ENCODE assay signal across 1 cellular context in genomic region chr15:72155635-72156616, GRCh38.
TF ChIP-seq lines count a peak whose summit lies in the region.

No MANE protein-coding gene starts in this region.

TF ChIP-seq in GM23338, 12 proteins besides CTCF, POLR2A, EP300 and RAD21 (continued from another document):
- TF ChIP-seq, protein P1, sequence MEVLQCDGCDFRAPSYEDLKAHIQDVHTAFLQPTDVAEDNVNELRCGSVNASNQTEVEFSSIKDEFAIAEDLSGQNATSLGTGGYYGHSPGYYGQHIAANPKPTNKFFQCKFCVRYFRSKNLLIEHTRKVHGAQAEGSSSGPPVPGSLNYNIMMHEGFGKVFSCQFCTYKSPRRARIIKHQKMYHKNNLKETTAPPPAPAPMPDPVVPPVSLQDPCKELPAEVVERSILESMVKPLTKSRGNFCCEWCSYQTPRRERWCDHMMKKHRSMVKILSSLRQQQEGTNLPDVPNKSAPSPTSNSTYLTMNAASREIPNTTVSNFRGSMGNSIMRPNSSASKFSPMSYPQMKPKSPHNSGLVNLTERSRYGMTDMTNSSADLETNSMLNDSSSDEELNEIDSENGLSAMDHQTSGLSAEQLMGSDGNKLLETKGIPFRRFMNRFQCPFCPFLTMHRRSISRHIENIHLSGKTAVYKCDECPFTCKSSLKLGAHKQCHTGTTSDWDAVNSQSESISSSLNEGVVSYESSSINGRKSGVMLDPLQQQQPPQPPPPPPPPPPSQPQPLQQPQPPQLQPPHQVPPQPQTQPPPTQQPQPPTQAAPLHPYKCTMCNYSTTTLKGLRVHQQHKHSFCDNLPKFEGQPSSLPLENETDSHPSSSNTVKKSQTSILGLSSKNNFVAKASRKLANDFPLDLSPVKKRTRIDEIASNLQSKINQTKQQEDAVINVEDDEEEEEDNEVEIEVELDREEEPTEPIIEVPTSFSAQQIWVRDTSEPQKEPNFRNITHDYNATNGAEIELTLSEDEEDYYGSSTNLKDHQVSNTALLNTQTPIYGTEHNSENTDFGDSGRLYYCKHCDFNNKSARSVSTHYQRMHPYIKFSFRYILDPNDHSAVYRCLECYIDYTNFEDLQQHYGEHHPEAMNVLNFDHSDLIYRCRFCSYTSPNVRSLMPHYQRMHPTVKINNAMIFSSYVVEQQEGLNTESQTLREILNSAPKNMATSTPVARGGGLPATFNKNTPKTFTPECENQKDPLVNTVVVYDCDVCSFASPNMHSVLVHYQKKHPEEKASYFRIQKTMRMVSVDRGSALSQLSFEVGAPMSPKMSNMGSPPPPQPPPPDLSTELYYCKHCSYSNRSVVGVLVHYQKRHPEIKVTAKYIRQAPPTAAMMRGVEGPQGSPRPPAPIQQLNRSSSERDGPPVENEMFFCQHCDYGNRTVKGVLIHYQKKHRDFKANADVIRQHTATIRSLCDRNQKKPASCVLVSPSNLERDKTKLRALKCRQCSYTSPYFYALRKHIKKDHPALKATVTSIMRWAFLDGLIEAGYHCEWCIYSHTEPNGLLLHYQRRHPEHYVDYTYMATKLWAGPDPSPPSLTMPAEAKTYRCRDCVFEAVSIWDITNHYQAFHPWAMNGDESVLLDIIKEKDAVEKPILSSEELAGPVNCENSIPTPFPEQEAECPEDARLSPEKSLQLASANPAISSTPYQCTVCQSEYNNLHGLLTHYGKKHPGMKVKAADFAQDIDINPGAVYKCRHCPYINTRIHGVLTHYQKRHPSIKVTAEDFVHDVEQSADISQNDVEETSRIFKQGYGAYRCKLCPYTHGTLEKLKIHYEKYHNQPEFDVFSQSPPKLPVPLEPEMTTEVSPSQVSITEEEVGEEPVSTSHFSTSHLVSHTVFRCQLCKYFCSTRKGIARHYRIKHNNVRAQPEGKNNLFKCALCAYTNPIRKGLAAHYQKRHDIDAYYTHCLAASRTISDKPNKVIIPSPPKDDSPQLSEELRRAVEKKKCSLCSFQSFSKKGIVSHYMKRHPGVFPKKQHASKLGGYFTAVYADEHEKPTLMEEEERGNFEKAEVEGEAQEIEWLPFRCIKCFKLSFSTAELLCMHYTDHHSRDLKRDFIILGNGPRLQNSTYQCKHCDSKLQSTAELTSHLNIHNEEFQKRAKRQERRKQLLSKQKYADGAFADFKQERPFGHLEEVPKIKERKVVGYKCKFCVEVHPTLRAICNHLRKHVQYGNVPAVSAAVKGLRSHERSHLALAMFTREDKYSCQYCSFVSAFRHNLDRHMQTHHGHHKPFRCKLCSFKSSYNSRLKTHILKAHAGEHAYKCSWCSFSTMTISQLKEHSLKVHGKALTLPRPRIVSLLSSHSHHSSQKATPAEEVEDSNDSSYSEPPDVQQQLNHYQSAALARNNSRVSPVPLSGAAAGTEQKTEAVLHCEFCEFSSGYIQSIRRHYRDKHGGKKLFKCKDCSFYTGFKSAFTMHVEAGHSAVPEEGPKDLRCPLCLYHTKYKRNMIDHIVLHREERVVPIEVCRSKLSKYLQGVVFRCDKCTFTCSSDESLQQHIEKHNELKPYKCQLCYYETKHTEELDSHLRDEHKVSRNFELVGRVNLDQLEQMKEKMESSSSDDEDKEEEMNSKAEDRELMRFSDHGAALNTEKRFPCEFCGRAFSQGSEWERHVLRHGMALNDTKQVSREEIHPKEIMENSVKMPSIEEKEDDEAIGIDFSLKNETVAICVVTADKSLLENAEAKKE (CRISPR knock-in tag; IDR thresholded peaks at IDR 0.05): no peak
- TF ChIP-seq EZH2 (IDR thresholded peaks at IDR 0.05; ENCODE audit: low read depth, unreplicated experiment) (no peak), ZNF114 (CRISPR knock-in tag; IDR thresholded peaks at IDR 0.05) (no peak), CREB1 (CRISPR knock-in tag; IDR thresholded peaks at IDR 0.05; ENCODE audit: low read depth) (no peak)
